17 cellular contexts compared by ENCODE assay signal in the genomic region with DNA sequence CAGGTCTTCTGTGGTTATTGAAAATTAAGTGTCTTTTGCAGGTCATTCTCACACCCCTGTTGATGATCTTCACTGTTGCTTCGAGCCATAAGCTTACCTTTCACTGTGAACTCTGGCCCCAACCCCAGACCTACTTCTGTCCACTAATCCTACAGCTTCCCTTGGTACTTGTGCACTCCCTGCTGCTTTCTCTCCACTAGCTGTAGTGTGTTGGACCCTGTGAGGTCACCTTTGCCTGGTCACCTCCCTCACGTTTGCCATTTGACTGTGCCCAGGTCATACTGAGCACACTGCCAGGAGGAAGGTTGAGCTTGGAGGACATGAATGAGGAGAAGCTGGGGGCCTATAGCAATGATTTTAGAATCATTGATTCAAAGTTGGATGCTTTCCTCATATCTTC.
DNase-seq lines count a peak whose midpoint lies in the region; ATAC-seq and TF ChIP-seq lines count a peak whose summit lies in the region.
"Had no signal": no experiment of that assay in that cellular context is flagged by ENCODE, and none has a peak within 500 bp of the region (broad histone marks: within the 10 kb centered on the region; RNA-seq: fewer than 3 reads in every experiment).

No MANE protein-coding gene starts in this region.

- H3K9me3 Mint-ChIP-seq in neural progenitor cell = no peaks in the 10 kb centered on the region

- no peaks in the 10 kb centered on the region for H3F3A ChIP-seq in neural progenitor cell (ENCODE audit: low read depth)

- H3K9ac ChIP-seq in neural progenitor cell = no peak overlapping the region

- no peaks in the 10 kb centered on the region for H3K79me2 ChIP-seq in neural progenitor cell (ENCODE audit: low read depth)

- H3K27ac Mint-ChIP-seq in neural progenitor cell = peak overlapping the region; percentile 70
- H3K27ac Mint-ChIP-seq: CD4-positive, CD25-positive, alpha-beta regulatory T cell had no signal

- H3K27ac ChIP-seq in VCaP (peak overlapping the region; percentile 43), esophagus muscularis mucosa (replicated peaks in 1 of 4) (peak overlapping the region; percentile 14 to 77 (median 23)), neural progenitor cell (no peak overlapping the region)

- intact Hi-C loops in esophagus muscularis mucosa (cut with DNase I) = no loop called here

- H3K4me3 ChIP-seq in esophagus muscularis mucosa = no peak overlapping the region
- H3K4me3 ChIP-seq in neural progenitor cell = no peak overlapping the region
- H3K4me3 ChIP-seq: HAP-1, K562 had no signal

- no peak overlapping the region for H3K4me2 ChIP-seq in neural progenitor cell

- H3K36me3 ChIP-seq in esophagus muscularis mucosa (no peaks in the 10 kb centered on the region), neural progenitor cell (no peaks in the 10 kb centered on the region)
- H3K36me3 ChIP-seq: BE2C, HAP-1 had no signal

- no peaks in the 10 kb centered on the region for H3K36me3 Mint-ChIP-seq in neural progenitor cell
- H3K36me3 Mint-ChIP-seq: CD4-positive, CD25-positive, alpha-beta regulatory T cell had no signal

- no peak overlapping the region for H2AFZ ChIP-seq in neural progenitor cell (replicated peaks)

- TF ChIP-seq CTCF in VCaP (conservative IDR thresholded peaks at IDR 0.05) = no peak
- no peak for TF ChIP-seq CTCF in esophagus muscularis mucosa (IDR thresholded peaks at IDR 0.05)
- no peak for TF ChIP-seq CTCF in neural progenitor cell (IDR thresholded peaks at IDR 0.05)

- no peaks in the 10 kb centered on the region for H4K20me1 ChIP-seq in neural progenitor cell (ENCODE audit: low read depth)

- ATAC-seq in GM19023 (IDR thresholded peaks at IDR 0.05; ENCODE audit: unreplicated experiment) (no peak), HG03457 (IDR thresholded peaks at IDR 0.05; ENCODE audit: unreplicated experiment) (no peak)
- ATAC-seq: K562 had no signal

- H3K27me3 Mint-ChIP-seq in neural progenitor cell (ENCODE audit: insufficient read depth, low read depth) = no peaks in the 10 kb centered on the region

- H3K4me1 Mint-ChIP-seq in neural progenitor cell = peaks cover 18% of the 10 kb centered on the region
- H3K4me1 Mint-ChIP-seq: CD4-positive, CD25-positive, alpha-beta regulatory T cell had no signal

- TF ChIP-seq POLR2A in esophagus muscularis mucosa (IDR thresholded peaks at IDR 0.05; ENCODE audit: low read depth) = no peak

- H3K9me3 ChIP-seq in esophagus muscularis mucosa (no peaks in the 10 kb centered on the region), neural progenitor cell (ENCODE audit: low read depth) (no peaks in the 10 kb centered on the region)
- H3K9me3 ChIP-seq: BE2C, HAP-1 had no signal

- H3K27me3 ChIP-seq in esophagus muscularis mucosa (no peaks in the 10 kb centered on the region), neural progenitor cell (no peaks in the 10 kb centered on the region)
- H3K27me3 ChIP-seq: BE2C had no signal

- no peak for DNase-seq in esophagus muscularis mucosa (ENCODE audit: extremely low spot score)
- no peak for DNase-seq in neural progenitor cell (ENCODE audit: low spot score)
- no peak for DNase-seq in NCI-H226
- DNase-seq: ACHN; BE2C; C1 segment of cervical spinal cord; CD4-positive, CD25-positive, alpha-beta regulatory T cell; CD8-positive, alpha-beta memory T cell; COR-L47; DMS153; DMS79; GDM1 had no signal

- WGBS in esophagus muscularis mucosa = 82% methylated on average over 2 of the region's 2 CpGs

- no peak for TF ChIP-seq EP300 in esophagus muscularis mucosa (IDR thresholded peaks at IDR 0.05)

- H3K4me1 ChIP-seq in esophagus muscularis mucosa (peaks cover 3 to 75% (median 67%) of the 10 kb centered on the region in 4 donors), neural progenitor cell (peaks cover 6% of the 10 kb centered on the region)

- H3K4me3 Mint-ChIP-seq in neural progenitor cell = no peak overlapping the region
- H3K4me3 Mint-ChIP-seq: CD4-positive, CD25-positive, alpha-beta regulatory T cell; CD8-positive, alpha-beta memory T cell had no signal
